In genomic region chr19:7294571-7295212, GRCh38 we compare ENCODE assay signal across 8 cellular contexts. TPM values are rescaled to one million over a fixed set of nuclear protein-coding genes. Genes with fewer than 3 reads are reported as not detected.
A peak's percentile ranks its signal among the peaks of the same experiment; 100 is the strongest.
DNase-seq lines count a peak whose midpoint lies in the region; ATAC-seq, FAIRE-seq and TF ChIP-seq lines count a peak whose summit lies in the region.

No MANE protein-coding gene starts in this region.

- peak overlapping the region; percentile 97 for H3K4me3 ChIP-seq in A673 (ENCODE audit: low read depth, low read length, poor library complexity, severe bottlenecking)
- H3K4me3 ChIP-seq in IMR-90 (ENCODE audit: insufficient read depth, low read depth, low read length), result peak overlapping the region; percentile 59
- H3K4me3 ChIP-seq in Peyer's patch, result peak overlapping the region; percentile 69 to 99 (median 80)
- H3K4me3 ChIP-seq in keratinocyte (ENCODE audit: control insufficient read depth in 2 of 3, extremely low read depth in 1 of 3, insufficient read depth in 2 of 3, low read depth in 1 of 3, low read length in 3 of 3), result peak overlapping the region; percentile 31 to 69 (median 69)
- peak overlapping the region; percentile 75 to 98 (median 86) for H3K4me3 ChIP-seq in skin epidermis

- 0 out of 2 replicates have a peak, but pooled peaks have one; percentile 13 for ATAC-seq in IMR-90 (ENCODE audit: low read depth)
- ATAC-seq in central memory CD8-positive, alpha-beta T cell (replicated peaks; ENCODE audit: extremely low read depth, poor library complexity, severe bottlenecking), result no peak
- ATAC-seq in GM19351 (IDR thresholded peaks at IDR 0.05; ENCODE audit: unreplicated experiment), result no peak

- TF ChIP-seq CTCF in A673 (conservative IDR thresholded peaks at IDR 0.05; ENCODE audit: low read depth, low read length) (peak; percentile 44), IMR-90 (conservative IDR thresholded peaks at IDR 0.05; ENCODE audit: low read depth, low read length) (peak; percentile 22; the same call in 1 of the 2 replicates), Peyer's patch (IDR thresholded peaks at IDR 0.05) (peak in 4 of 6 experiments; percentile 12 to 64 (median 56)), keratinocyte (optimal IDR thresholded peaks at IDR 0.05 in 1 of 3, IDR thresholded peaks at IDR 0.05 in 1 of 3, conservative IDR thresholded peaks at IDR 0.05 in 1 of 3; ENCODE audit: extremely low read depth in 1 of 3, insufficient read depth in 2 of 3, low read length in 3 of 3) (peak in 2 of 3 experiments; percentile 23 to 47)

- DNase-seq in A673 (ENCODE audit: low spot score), result peak; percentile 67
- DNase-seq in GM12891 (ENCODE audit: insufficient read length, low spot score), result peak; percentile 53
- DNase-seq in IMR-90, result peak; percentile 16
- peak; percentile 20 to 83 (median 82) for DNase-seq in Peyer's patch
- DNase-seq in central memory CD8-positive, alpha-beta T cell (ENCODE audit: low spot score in 2 of 2), result no peak
- DNase-seq in keratinocyte (ENCODE audit: low read depth, low spot score), result no peak

- H3K9me3 Mint-ChIP-seq in central memory CD8-positive, alpha-beta T cell, result no peaks in the 10 kb centered on the region

- H3K4me3 Mint-ChIP-seq in central memory CD8-positive, alpha-beta T cell, result peak overlapping the region; percentile 70

- no peaks in the 10 kb centered on the region for H3K79me2 ChIP-seq in keratinocyte (ENCODE audit: control insufficient read depth, insufficient read depth, low read length)

- H3K4me1 ChIP-seq in A673 (ENCODE audit: insufficient read depth, low read length, poor library complexity, severe bottlenecking) (no peaks in the 10 kb centered on the region), IMR-90 (ENCODE audit: control insufficient read depth, insufficient read depth, low read length) (peaks cover 3% of the 10 kb centered on the region; the same call in 1 of the 2 replicates), Peyer's patch (peaks cover 0 to 13% (median 3%) of the 10 kb centered on the region in 4 donors), keratinocyte (ENCODE audit: control insufficient read depth, extremely low read depth, insufficient read depth, low read length) (peaks cover 3% of the 10 kb centered on the region)

- in situ Hi-C loops in IMR-90 (cut with MboI; ENCODE audit: low sequenced_read_pairs), result loop anchor here (5.0 kb wide), 1 partner anchor 97 kb away; no protein-coding TSS in a partner anchor

- H2AK5ac ChIP-seq in IMR-90 (ENCODE audit: low read depth, low read length), result no peak overlapping the region

- WGBS in IMR-90 (ENCODE audit: extremely low coverage in 2 of 2, insufficient read length in 1 of 2), 2 experiments, result 0% methylated on average over 6 of the region's 40 CpGs; no CpG with 5 or more reads in 1 of the 2 experiments

- H3K23ac ChIP-seq in IMR-90 (ENCODE audit: low read depth, low read length), result no peak overlapping the region

- dilution Hi-C loops in IMR-90 (cut with HindIII; ENCODE audit: low sequenced_read_pairs, unreplicated experiment), result no loop called here
- dilution Hi-C loops in keratinocyte (cut with MboI; ENCODE audit: extremely low pct_ligation_motif_present, low sequenced_read_pairs), result no loop called here

- H3K56ac ChIP-seq in IMR-90 (ENCODE audit: extremely low read depth, insufficient read depth, low read length), result peak overlapping the region; percentile 72; the same call in 1 of the 2 replicates

- POLR2A ChIA-PET in A673 (lab: Charles Lee; ENCODE audit: low non-redundant PET) (no interaction called here), IMR-90 (lab: Charles Lee; ENCODE audit: unreplicated experiment) (no interaction called here)

- no peak overlapping the region for H4K91ac ChIP-seq in IMR-90 (ENCODE audit: insufficient read depth, low read depth, low read length)

- H3K9me1 ChIP-seq in IMR-90 (ENCODE audit: insufficient read depth, low read length) (0 out of 2 replicates have a peak, but pooled peaks cover 6% of the 10 kb centered on the region), keratinocyte (ENCODE audit: control insufficient read depth, extremely low read depth, insufficient read depth, low read length) (no peaks in the 10 kb centered on the region)

- peak overlapping the region; percentile 91 for H2AFZ ChIP-seq in IMR-90 (replicated peaks; ENCODE audit: low read length, poor library complexity)
- H2AFZ ChIP-seq in keratinocyte (ENCODE audit: control insufficient read depth, low read length), result peak overlapping the region; percentile 73

- H2BK15ac ChIP-seq in IMR-90 (ENCODE audit: low read depth, low read length), result no peak overlapping the region

- FAIRE-seq in GM12891 (lab: Jason Lieb, UNC), result peak; percentile 92
- FAIRE-seq in keratinocyte (lab: Jason Lieb, UNC), result no peak

- peak overlapping the region in 1 of 2 experiments; percentile 50; a peak in 1 of 4 replicates for H4K8ac ChIP-seq in IMR-90 (ENCODE audit: low read depth in 2 of 2, low read length in 2 of 2)

- peak overlapping the region; percentile 53 for H3K4me2 ChIP-seq in IMR-90 (ENCODE audit: low read depth, low read length)
- H3K4me2 ChIP-seq in keratinocyte (ENCODE audit: control insufficient read depth, extremely low read depth, insufficient read depth, low read depth, low read length), result peak overlapping the region; percentile 89

- CTCF ChIA-PET in A673 (lab: Charles Lee) (no interaction called here), IMR-90 (lab: Yijun Ruan, JAX) (no interaction called here)

- H3K14ac ChIP-seq in IMR-90 (replicated peaks; ENCODE audit: low read depth, low read length), result no peak overlapping the region

- H3K27me3 ChIP-seq in A673 (replicated peaks; ENCODE audit: insufficient read depth, low read depth, low read length, poor library complexity), result peaks cover 21% of the 10 kb centered on the region
- H3K27me3 ChIP-seq in IMR-90 (ENCODE audit: control insufficient read depth, insufficient read depth, low read length), result no peaks in the 10 kb centered on the region; the same call in 1 of the 2 replicates
- H3K27me3 ChIP-seq in Peyer's patch, result no peaks in the 10 kb centered on the region
- H3K27me3 ChIP-seq in keratinocyte (ENCODE audit: control insufficient read depth, extremely low read depth, insufficient read depth, low read length), result peaks cover 18% of the 10 kb centered on the region

- H2BK120ac ChIP-seq in IMR-90 (ENCODE audit: low read depth, low read length), result no peak overlapping the region

- H2AK9ac ChIP-seq in IMR-90 (replicated peaks; ENCODE audit: low read depth, low read length, poor library complexity), result no peak overlapping the region

- no peak for TF ChIP-seq RAD21 in IMR-90 (IDR thresholded peaks at IDR 0.05; ENCODE audit: low read length)

- H3K36me3 Mint-ChIP-seq in central memory CD8-positive, alpha-beta T cell (ENCODE audit: insufficient read depth), result no peaks in the 10 kb centered on the region

- intact Hi-C loops in A673 (cut with micrococcal nuclease; ENCODE audit: unreplicated experiment) (loop anchor here (1.0 kb wide), 1 partner anchor 96 kb away; no protein-coding TSS in a partner anchor), IMR-90 (cut with micrococcal nuclease) (loop anchor here (1.0 to 2.0 kb wide), 2 partner anchors 96 to 146 kb away; no protein-coding TSS in a partner anchor)

- H3K27ac Mint-ChIP-seq in central memory CD8-positive, alpha-beta T cell (ENCODE audit: low read depth), result no peak overlapping the region

- no peaks in the 10 kb centered on the region for H4K20me1 ChIP-seq in IMR-90 (ENCODE audit: insufficient read depth, low read length)
- no peaks in the 10 kb centered on the region for H4K20me1 ChIP-seq in keratinocyte (ENCODE audit: control insufficient read depth, extremely low read depth, insufficient read depth, low read length)

- H3K9ac ChIP-seq in IMR-90 (ENCODE audit: low read depth, low read length), result peak overlapping the region; percentile 57
- peak overlapping the region; percentile 66 for H3K9ac ChIP-seq in keratinocyte (ENCODE audit: control insufficient read depth, extremely low read depth, insufficient read depth, low read length)

- peak overlapping the region; percentile 22; the same call in 1 of the 2 replicates for H3K4ac ChIP-seq in IMR-90 (ENCODE audit: low read depth, low read length)

- peaks cover 8% of the 10 kb centered on the region for H3K4me1 Mint-ChIP-seq in central memory CD8-positive, alpha-beta T cell

- peak; percentile 46; the same call in 1 of the 2 replicates for TF ChIP-seq POLR2A in GM12891 (IDR thresholded peaks at IDR 0.05; ENCODE audit: low read depth, low read length)
- TF ChIP-seq POLR2A in IMR-90 (IDR thresholded peaks at IDR 0.05; ENCODE audit: low read depth, low read length), result no peak
- TF ChIP-seq POLR2A in Peyer's patch (IDR thresholded peaks at IDR 0.05), result no peak

- no peak overlapping the region for H3K18ac ChIP-seq in IMR-90 (ENCODE audit: low read depth, low read length)

- H2BK20ac ChIP-seq in IMR-90 (ENCODE audit: low read depth, low read length), result no peak overlapping the region

- peaks cover 52% of the 10 kb centered on the region for H3K27me3 Mint-ChIP-seq in central memory CD8-positive, alpha-beta T cell

- H3K27ac ChIP-seq in A673 (ENCODE audit: low read depth, low read length, poor library complexity, severe bottlenecking), result peak overlapping the region; percentile 60
- H3K27ac ChIP-seq in IMR-90 (ENCODE audit: insufficient read depth, low read length), result no peak overlapping the region; the same call in 1 of the 2 replicates
- peak overlapping the region; percentile 74 to 94 (median 84) for H3K27ac ChIP-seq in Peyer's patch
- no peak overlapping the region for H3K27ac ChIP-seq in keratinocyte (ENCODE audit: control insufficient read depth, insufficient read depth, low read length)
- peak overlapping the region in 19 of 21 experiments; percentile 17 to 95 (median 84) for H3K27ac ChIP-seq in skin epidermis

- no peak overlapping the region for H4K5ac ChIP-seq in IMR-90 (ENCODE audit: low read depth, low read length)

- BruUV-seq in A673 (replicated peaks; lab: Mats Ljungman, UMichigan), result no TSS peak
- BruUV-seq in IMR-90 (replicated peaks; lab: Mats Ljungman, UMichigan), result no TSS peak

- peaks cover 5 to 7% of the 10 kb centered on the region in 2 experiments; a peak in 2 of 4 replicates for H3K79me1 ChIP-seq in IMR-90 (ENCODE audit: low read depth in 1 of 2, low read length in 2 of 2)

- H3K36me3 ChIP-seq in A673 (ENCODE audit: insufficient read depth, low read length, poor library complexity, severe bottlenecking) (no peaks in the 10 kb centered on the region), IMR-90 (ENCODE audit: control insufficient read depth, insufficient read depth, low read length) (no peaks in the 10 kb centered on the region), Peyer's patch (no peaks in the 10 kb centered on the region), keratinocyte (ENCODE audit: control insufficient read depth in 2 of 2, extremely low read depth in 1 of 2, insufficient read depth in 2 of 2, low read length in 2 of 2) (no peaks in the 10 kb centered on the region)

- H3K9me3 ChIP-seq in A673 (ENCODE audit: low read depth, low read length, poor library complexity, severe bottlenecking) (no peaks in the 10 kb centered on the region), IMR-90 (ENCODE audit: control insufficient read depth, insufficient read depth, low read length) (no peaks in the 10 kb centered on the region), Peyer's patch (no peaks in the 10 kb centered on the region), keratinocyte (ENCODE audit: control insufficient read depth, low read depth, low read length) (no peaks in the 10 kb centered on the region)

- no peak overlapping the region for H2BK5ac ChIP-seq in IMR-90 (ENCODE audit: low read depth, low read length, poor library complexity, severe bottlenecking)

RNA-seq across cellular contexts. Expression of gene INSR, which starts 0.5 kb away (rescaled TPM):
- total RNA-seq in A673 (2021) (12.9 and 15.5 TPM in 2 replicates), IMR-90 (2012; rRNA removed) (7.9 and 8.3 TPM in 2 replicates), Peyer's patch (100 to 1,000 TPM; 125 to 191 (median 167) TPM)
- polyA plus RNA-seq in GM12891 (2012; ENCODE audit: low read depth, missing spikeins), result 11.9 TPM
- polyA plus RNA-seq in IMR-90 (2012; rRNA removed) (2.7 and 2.8 TPM in 2 replicates), keratinocyte (0.98 to 1.9 TPM (median 1.2 TPM) in 3 replicates)
- 1.8 and 2.4 TPM in 2 replicates for polyA plus RNA-seq in IMR-90 (2012; cell fraction: cytosol; rRNA removed)
- 4.6 and 6.0 TPM in 2 replicates for polyA plus RNA-seq in IMR-90 (2012; cell fraction: nucleus; rRNA removed; ENCODE audit: low replicate concordance)
- polyA plus RNA-seq in keratinocyte (2011; ENCODE audit: low read depth), result 1.6 TPM
- 0.53 and 0.74 TPM in 2 replicates for polyA plus RNA-seq in keratinocyte (2011; cell fraction: cytosol; rRNA removed)
- polyA plus RNA-seq in keratinocyte (2011; cell fraction: nucleus; rRNA removed), result 4.6 and 4.8 TPM in 2 replicates
- 1.8 and 3.3 TPM in 2 replicates for polyA plus RNA-seq in keratinocyte (2012; ENCODE audit: low replicate concordance)
- polyA minus RNA-seq in keratinocyte, result 4.4 to 38.5 TPM (median 8.2 TPM) in 3 replicates
- polyA minus RNA-seq in keratinocyte (2011; cell fraction: cytosol; rRNA and poly(A)+ RNA removed), result 4.8 TPM
- polyA minus RNA-seq in keratinocyte (2011; cell fraction: nucleus; rRNA and poly(A)+ RNA removed), result 15.9 and 24.0 TPM in 2 replicates

RNA-seq across cellular contexts. Expression of gene ARHGEF18, which starts 54.0 kb away (rescaled TPM):
- total RNA-seq in A673 (2021) (33.4 and 34.9 TPM in 2 replicates), IMR-90 (2012; rRNA removed) (12.4 and 14.2 TPM in 2 replicates), Peyer's patch (100 to 1,000 TPM in 3 of 4 donors, 10 to 100 TPM in 1; 75.9 to 139 (median 111) TPM)
- polyA plus RNA-seq in GM12891 (2012; ENCODE audit: low read depth, missing spikeins), result 14.0 TPM
- polyA plus RNA-seq in IMR-90 (2012; rRNA removed) (11.6 and 13.7 TPM in 2 replicates), keratinocyte (7.9 to 11.7 TPM (median 11.4 TPM) in 3 replicates)
- 10.0 and 12.8 TPM in 2 replicates for polyA plus RNA-seq in IMR-90 (2012; cell fraction: cytosol; rRNA removed)
- polyA plus RNA-seq in IMR-90 (2012; cell fraction: nucleus; rRNA removed; ENCODE audit: low replicate concordance), result 26.8 and 39.1 TPM in 2 replicates
- 5.7 TPM for polyA plus RNA-seq in keratinocyte (2011; ENCODE audit: low read depth)
- 3.6 and 9.8 TPM in 2 replicates for polyA plus RNA-seq in keratinocyte (2011; cell fraction: cytosol; rRNA removed)
- 11.7 and 19.3 TPM in 2 replicates for polyA plus RNA-seq in keratinocyte (2011; cell fraction: nucleus; rRNA removed)
- polyA plus RNA-seq in keratinocyte (2012; ENCODE audit: low replicate concordance), result 18.2 and 28.4 TPM in 2 replicates
- 2.6 to 16.7 TPM (median 14.7 TPM) in 3 replicates for polyA minus RNA-seq in keratinocyte
- 32.2 TPM for polyA minus RNA-seq in keratinocyte (2011; cell fraction: cytosol; rRNA and poly(A)+ RNA removed)
- 25.5 and 28.8 TPM in 2 replicates for polyA minus RNA-seq in keratinocyte (2011; cell fraction: nucleus; rRNA and poly(A)+ RNA removed)

Comparison
In these comparisons a context has a peak if more than half of its experiments do, and no peak if none do; other contexts are left out.
1. DNase-seq: peak in A673 (single experiment), GM12891 (single experiment), IMR-90 (single experiment) and Peyer's patch (3 of 3); none in central memory CD8-positive, alpha-beta T cell (0 of 2) and keratinocyte (single experiment).
2. H3K27ac ChIP-seq: peak in A673 (single experiment), Peyer's patch (4 of 4) and skin epidermis (19 of 21); none in IMR-90 (single experiment) and keratinocyte (single experiment).
3. Peak in every context shown above with its lines, with median percentiles within 50 percentile points of each other: H3K4me3 ChIP-seq and CTCF ChIP-seq.